26 cellular contexts compared by ENCODE assay signal in genomic region chr6:315226-315625, GRCh38.
"Had no signal": no experiment of that assay in that cellular context is flagged by ENCODE, and none has a peak within 500 bp of the region (broad histone marks: within the 10 kb centered on the region; RNA-seq: fewer than 3 reads in every experiment).

No MANE protein-coding gene starts in this region.

- DNase-seq: activated CD4-positive, alpha-beta T cell treated with anti-CD3 and anti-CD28 coated beads for 36 hours; activated CD4-positive, CD25-positive, alpha-beta regulatory T cell; activated CD8-positive, alpha-beta memory T cell treated with anti-CD3 and anti-CD28 coated beads, Interleukin-2, amount 10 ng/mL, durations not matched to agents 7 days and 5 days; activated CD8-positive, alpha-beta T cell treated with anti-CD3 and anti-CD28 coated beads, Interleukin-2, amount 10 ng/mL, durations not matched to agents 7 days and 5 days; activated effector memory CD4-positive, alpha-beta T cell treated with anti-CD3 and anti-CD28 coated beads, Interleukin-2, amount 50 U/mL, for 16 hours; activated naive CD4-positive, alpha-beta T cell treated with anti-CD3 and anti-CD28 coated beads for 36 hours; activated naive CD8-positive, alpha-beta T cell treated with anti-CD3 and anti-CD28 coated beads for 36 hours; activated T-cell treated with anti-CD3 and anti-CD28 coated beads for 4 hours; adrenal gland; aorta; body of pancreas; cerebellar nuclear complex; colonic mucosa; effector memory CD8-positive, alpha-beta T cell; erythroblast; hippocampal formation; left cardiac atrium; left ventricle myocardium superior; nucleus accumbens; stimulated activated CD4-positive, alpha-beta T cell treated with anti-CD3 and anti-CD28 coated beads, Interleukin-2, amount 100 ng/mL, for 48 hours; stimulated activated naive CD4-positive, alpha-beta T cell treated with Interleukin-2 at 50 U/mL for 16 hours; testis; transverse colon had no signal

- H3K36me3 ChIP-seq: adrenal gland, colonic mucosa, gastroesophageal sphincter, transverse colon had no signal

- ATAC-seq: activated CD4-positive, alpha-beta T cell treated with anti-CD3 and anti-CD28 coated beads for 36 hours; activated CD8-positive, alpha-beta memory T cell treated with anti-CD3 and anti-CD28 coated beads, Interleukin-2, amount 10 ng/mL, durations not matched to agents 7 days and 5 days; activated CD8-positive, alpha-beta T cell treated with anti-CD3 and anti-CD28 coated beads, Interleukin-2, amount 10 ng/mL, durations not matched to agents 7 days and 5 days; body of pancreas; effector memory CD8-positive, alpha-beta T cell; gastroesophageal sphincter; left cardiac atrium; left ventricle myocardium superior; naive thymus-derived CD8-positive, alpha-beta T cell; right cardiac atrium had no signal

- H3K9me3 ChIP-seq: adrenal gland, body of pancreas, colonic mucosa, gastroesophageal sphincter, testis, transverse colon had no signal

- H3K27me3 ChIP-seq: adrenal gland, body of pancreas, colonic mucosa, gastroesophageal sphincter, testis, transverse colon had no signal

- H3K4me3 ChIP-seq: adrenal gland, body of pancreas, colonic mucosa, gastroesophageal sphincter, testis, transverse colon had no signal

- H3K27ac ChIP-seq: adrenal gland, body of pancreas, colonic mucosa, gastroesophageal sphincter, testis had no signal

- H3K4me1 ChIP-seq: adrenal gland had no signal
